In the genomic region with DNA sequence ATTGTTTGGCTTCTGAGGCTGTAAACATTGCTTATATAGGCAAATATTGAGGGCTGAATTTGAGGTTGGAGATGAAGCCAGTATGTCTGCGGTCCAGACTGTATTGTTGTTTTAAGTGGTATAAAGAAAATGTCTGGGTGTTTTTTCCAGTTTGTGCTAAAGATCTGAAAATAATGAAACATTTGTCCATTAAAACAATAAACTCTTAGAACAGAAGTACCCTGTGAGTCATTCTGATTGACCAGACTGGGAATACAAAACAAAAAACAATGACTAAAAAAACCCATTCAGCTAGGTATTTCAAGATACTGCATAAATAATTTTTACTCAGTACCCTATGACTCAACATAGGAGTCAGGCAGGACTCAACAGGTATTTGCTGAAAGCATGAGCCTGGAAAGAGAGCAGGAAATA, we compare ENCODE assay signal across 12 cellular contexts. TPM values are rescaled to one million over a fixed set of nuclear protein-coding genes. Genes with fewer than 3 reads are reported as not detected.
DNase-seq lines count a peak whose midpoint lies in the region; ATAC-seq and TF ChIP-seq lines count a peak whose summit lies in the region.
"Had no signal": no experiment of that assay in that cellular context is flagged by ENCODE, and none has a peak within 500 bp of the region (broad histone marks: within the 10 kb centered on the region; RNA-seq: fewer than 3 reads in every experiment).

No MANE protein-coding gene starts in this region.

- no peak overlapping the region for H3K27ac ChIP-seq in right cardiac atrium (ENCODE audit: low read length)
- H3K27ac ChIP-seq: BLaER1 treated with 17β-estradiol and CSF1 and Interleukin-3, amounts not matched to agents 10 nM and 100 nM; ovary had no signal

- WGBS in right cardiac atrium: 63% methylated on average over 1 of the region's 1 CpG

- ATAC-seq in HG03378 (IDR thresholded peaks at IDR 0.05; ENCODE audit: unreplicated experiment) (peak; percentile 42), right cardiac atrium (no peak), GM21576 (IDR thresholded peaks at IDR 0.05; ENCODE audit: unreplicated experiment) (no peak)

- TF ChIP-seq CTCF in astrocyte of the spinal cord (IDR thresholded peaks at IDR 0.05; ENCODE audit: low read depth, low read length): no peak

- DNase-seq in COLO829 (ENCODE audit: low spot score) (peak; percentile 31), astrocyte of the spinal cord (ENCODE audit: low read depth, low spot score) (peak; percentile 89), kidney glomerular epithelial cell (lab: John Stamatoyannopoulos, UW) (peak; percentile 75), T-helper 1 cell (no peak), right cardiac atrium (no peak), NCI-H774 (lab: John Stamatoyannopoulos, UW) (no peak)
- DNase-seq: activated naive CD4-positive, alpha-beta T cell treated with anti-CD3 and anti-CD28 coated beads for 36 hours; kidney; ovary had no signal

- no peaks in the 10 kb centered on the region for H3K27me3 ChIP-seq in right cardiac atrium (ENCODE audit: control insufficient read depth, insufficient read depth)
- H3K27me3 ChIP-seq: BLaER1 treated with 17β-estradiol and CSF1 and Interleukin-3, amounts not matched to agents 10 nM and 100 nM; ovary had no signal

- H3K4me1 ChIP-seq in right cardiac atrium (ENCODE audit: control insufficient read depth, insufficient read depth, low read length): no peaks in the 10 kb centered on the region
- H3K4me1 ChIP-seq: BLaER1 treated with 17β-estradiol and CSF1 and Interleukin-3, amounts not matched to agents 10 nM and 100 nM had no signal

- H3K4me3 ChIP-seq in astrocyte of the spinal cord (ENCODE audit: low read depth, low read length): no peak overlapping the region
- H3K4me3 ChIP-seq in right cardiac atrium (ENCODE audit: low read length): no peak overlapping the region
- H3K4me3 ChIP-seq: BLaER1 treated with 17β-estradiol and CSF1 and Interleukin-3, amounts not matched to agents 10 nM and 100 nM; ovary had no signal

- in situ Hi-C loops in astrocyte of the spinal cord (cut with HindIII; ENCODE audit: low sequenced_read_pairs): no loop called here

- intact Hi-C loops in right cardiac atrium (cut with DNase I): no loop called here

- H3K9me3 ChIP-seq in right cardiac atrium (ENCODE audit: control insufficient read depth, low read length): no peaks in the 10 kb centered on the region
- H3K9me3 ChIP-seq: BLaER1 treated with 17β-estradiol and CSF1 and Interleukin-3, amounts not matched to agents 10 nM and 100 nM; ovary had no signal

RNA-seq across cellular contexts. Expression of gene ALKBH8, which starts 20.4 kb away (rescaled TPM):
- 1 to 10 TPM; 6.3 to 8.3 (median 7.4) TPM for total RNA-seq in right cardiac atrium
- polyA plus RNA-seq in right cardiac atrium: 3.1 TPM

RNA-seq across cellular contexts. Expression of gene ELMOD1, which starts 45.8 kb away (rescaled TPM):
- total RNA-seq in right cardiac atrium: 10 to 100 TPM in 3 of 4 donors, 1 to 10 TPM in 1; 7.9 to 12.6 (median 10.9) TPM
- 5.7 TPM for polyA plus RNA-seq in right cardiac atrium
- total RNA-seq: activated naive CD4-positive, alpha-beta T cell treated with anti-CD3 and anti-CD28 coated beads for 36 hours had no signal

Comparison
In these comparisons a context has a peak if more than half of its experiments do, and no peak if none do; other contexts are left out.
1. DNase-seq: peak in COLO829 (single experiment), astrocyte of the spinal cord (single experiment) and kidney glomerular epithelial cell (single experiment); none in T-helper 1 cell (0 of 5), right cardiac atrium (0 of 3) and NCI-H774 (single experiment).